In the genomic region with DNA sequence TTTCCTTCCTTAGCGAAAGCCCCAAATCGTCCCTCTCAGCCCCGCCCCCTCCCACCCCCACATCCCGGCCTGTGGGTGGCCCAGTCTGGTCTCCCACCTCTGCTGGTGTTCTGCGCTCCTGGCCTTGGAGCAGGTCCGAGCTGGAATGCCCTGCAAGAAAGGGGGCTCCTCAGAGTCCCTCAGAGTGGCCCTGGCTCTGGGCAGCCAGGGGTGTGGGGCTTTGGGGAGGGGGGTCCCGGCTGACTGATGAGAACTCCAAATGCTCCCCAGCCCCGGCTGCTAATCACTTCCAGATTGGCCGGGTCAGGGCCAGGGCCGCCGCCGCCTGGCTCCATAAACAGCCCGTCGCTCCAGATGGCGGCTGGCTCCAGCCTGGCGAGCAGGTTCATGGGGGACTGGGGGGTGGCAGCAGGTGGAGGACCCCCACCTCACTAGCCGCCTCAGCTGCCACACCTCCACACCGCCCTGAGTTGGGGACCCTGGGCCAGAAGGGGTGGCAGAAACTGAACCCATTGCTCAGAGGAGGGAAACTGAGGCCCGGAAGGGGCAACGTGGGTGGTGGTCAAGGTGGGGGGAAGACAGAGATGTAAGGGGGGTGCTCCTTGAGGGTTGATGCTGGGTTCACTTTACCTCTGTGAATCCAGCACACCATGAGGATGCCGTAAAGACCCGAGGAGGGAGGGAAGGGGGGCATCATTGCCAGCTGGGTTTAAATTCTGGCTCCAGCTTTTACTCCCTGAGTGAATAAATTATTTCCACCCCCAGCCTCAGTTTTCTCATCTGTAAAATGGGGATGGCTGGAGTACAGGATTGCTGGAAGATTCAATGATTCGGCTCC, we compare ENCODE assay signal across 1 cellular context.
TF ChIP-seq lines count a peak whose summit lies in the region.

No MANE protein-coding gene starts in this region.

TF ChIP-seq in K562, 482 proteins besides CTCF, POLR2A, EP300 and RAD21 (continued from another document):
- peak; percentile 60; the same call in 1 of the 2 replicates for TF ChIP-seq ZBTB33 (CRISPR knock-in tag; IDR thresholded peaks at IDR 0.05)
- peak; percentile 88 for TF ChIP-seq ADNP (tag; IDR thresholded peaks at IDR 0.05)
- peak; percentile 26; the same call in 1 of the 2 replicates for TF ChIP-seq CBX1 (IDR thresholded peaks at IDR 0.05; ENCODE audit: low read depth)
- TF ChIP-seq KDM1A (IDR thresholded peaks at IDR 0.05): peak; percentile 61 to 84; a peak in 3 of 4 replicates
- TF ChIP-seq CHD2 (IDR thresholded peaks at IDR 0.05; ENCODE audit: low read depth, low read length): no peak
- TF ChIP-seq, protein P1, sequence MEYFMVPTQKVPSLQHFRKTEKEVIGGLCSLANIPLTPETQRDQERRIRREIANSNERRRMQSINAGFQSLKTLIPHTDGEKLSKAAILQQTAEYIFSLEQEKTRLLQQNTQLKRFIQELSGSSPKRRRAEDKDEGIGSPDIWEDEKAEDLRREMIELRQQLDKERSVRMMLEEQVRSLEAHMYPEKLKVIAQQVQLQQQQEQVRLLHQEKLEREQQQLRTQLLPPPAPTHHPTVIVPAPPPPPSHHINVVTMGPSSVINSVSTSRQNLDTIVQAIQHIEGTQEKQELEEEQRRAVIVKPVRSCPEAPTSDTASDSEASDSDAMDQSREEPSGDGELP (CRISPR knock-in tag; IDR thresholded peaks at IDR 0.05; ENCODE audit: borderline replicate concordance): 0 out of 2 replicates have a peak, but pooled peaks have one; percentile 9
